ENCODE assay signal across 1 cellular context in genomic region chr18:11883153-11883552, GRCh38.
TF ChIP-seq lines count a peak whose summit lies in the region.

No MANE protein-coding gene starts in this region.

TF ChIP-seq in GM12878, 131 proteins besides CTCF, POLR2A, EP300 and RAD21 (continued from another document):
- peak; percentile 73; the same call in 1 of the 2 replicates for TF ChIP-seq ZBTB40 (IDR thresholded peaks at IDR 0.05; ENCODE audit: borderline replicate concordance)
- TF ChIP-seq HCFC1 (IDR thresholded peaks at IDR 0.05; ENCODE audit: low read length), result no peak
- 0 out of 2 replicates have a peak, but pooled peaks have one; percentile 33 for TF ChIP-seq CREB1 (IDR thresholded peaks at IDR 0.05; ENCODE audit: low read depth)
- TF ChIP-seq KLF5 (IDR thresholded peaks at IDR 0.05; ENCODE audit: partially characterized antibody), result no peak
- 0 out of 2 replicates have a peak, but pooled peaks have one; percentile 31 for TF ChIP-seq CHD2 (IDR thresholded peaks at IDR 0.05; ENCODE audit: borderline replicate concordance, low read depth, low read length)
- peak in 1 of 2 experiments; percentile 57; a peak in 1 of 4 replicates for TF ChIP-seq ETV6 (conservative IDR thresholded peaks at IDR 0.05 in 1 of 2, IDR thresholded peaks at IDR 0.05 in 1 of 2; ENCODE audit: borderline replicate concordance in 1 of 2, low read depth in 1 of 2)
- TF ChIP-seq GATAD2B (conservative IDR thresholded peaks at IDR 0.05; ENCODE audit: low read depth), result no peak
- 0 out of 2 replicates have a peak, but pooled peaks have one; percentile 60 for TF ChIP-seq ZNF384 (IDR thresholded peaks at IDR 0.05; ENCODE audit: borderline replicate concordance, low read depth, low read length)
- TF ChIP-seq SPI1 (IDR thresholded peaks at IDR 0.05; ENCODE audit: borderline replicate concordance, insufficient read depth, low read depth, low read length), result peak; percentile 85
- TF ChIP-seq JUND (IDR thresholded peaks at IDR 0.05; ENCODE audit: low read depth, low read length), result peak; percentile 40; the same call in 1 of the 2 replicates
- 0 out of 2 replicates have a peak, but pooled peaks have one; percentile 38 for TF ChIP-seq ATF2 (IDR thresholded peaks at IDR 0.05; ENCODE audit: low read length)
- TF ChIP-seq BCLAF1 (IDR thresholded peaks at IDR 0.05), result no peak
- TF ChIP-seq KDM1A (IDR thresholded peaks at IDR 0.05; ENCODE audit: borderline replicate concordance), result no peak
- no peak for TF ChIP-seq BACH1 (IDR thresholded peaks at IDR 0.05; ENCODE audit: borderline replicate concordance)
- peak; percentile 33; the same call in 1 of the 2 replicates for TF ChIP-seq GABPA (IDR thresholded peaks at IDR 0.05; ENCODE audit: low read depth)
- TF ChIP-seq NFYA (IDR thresholded peaks at IDR 0.05; ENCODE audit: borderline replicate concordance, low read depth, low read length), result no peak
- no peak for TF ChIP-seq POLR2AphosphoS5 (IDR thresholded peaks at IDR 0.05; ENCODE audit: low read length)
- 0 out of 2 replicates have a peak, but pooled peaks have one; percentile 14 for TF ChIP-seq RUNX3 (IDR thresholded peaks at IDR 0.05; ENCODE audit: low read length)
- TF ChIP-seq SMAD5 (IDR thresholded peaks at IDR 0.05; ENCODE audit: low read depth), result no peak
- TF ChIP-seq TBL1XR1 (IDR thresholded peaks at IDR 0.05; ENCODE audit: low read depth, low read length), result no peak
- TF ChIP-seq PML (IDR thresholded peaks at IDR 0.05; ENCODE audit: low read length), result no peak
- TF ChIP-seq MTA2 (IDR thresholded peaks at IDR 0.05; ENCODE audit: low read depth), result peak; percentile 70
- TF ChIP-seq, protein P1, sequence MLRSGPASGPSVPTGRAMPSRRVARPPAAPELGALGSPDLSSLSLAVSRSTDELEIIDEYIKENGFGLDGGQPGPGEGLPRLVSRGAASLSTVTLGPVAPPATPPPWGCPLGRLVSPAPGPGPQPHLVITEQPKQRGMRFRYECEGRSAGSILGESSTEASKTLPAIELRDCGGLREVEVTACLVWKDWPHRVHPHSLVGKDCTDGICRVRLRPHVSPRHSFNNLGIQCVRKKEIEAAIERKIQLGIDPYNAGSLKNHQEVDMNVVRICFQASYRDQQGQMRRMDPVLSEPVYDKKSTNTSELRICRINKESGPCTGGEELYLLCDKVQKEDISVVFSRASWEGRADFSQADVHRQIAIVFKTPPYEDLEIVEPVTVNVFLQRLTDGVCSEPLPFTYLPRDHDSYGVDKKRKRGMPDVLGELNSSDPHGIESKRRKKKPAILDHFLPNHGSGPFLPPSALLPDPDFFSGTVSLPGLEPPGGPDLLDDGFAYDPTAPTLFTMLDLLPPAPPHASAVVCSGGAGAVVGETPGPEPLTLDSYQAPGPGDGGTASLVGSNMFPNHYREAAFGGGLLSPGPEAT (IDR thresholded peaks at IDR 0.05; ENCODE audit: low read depth), result peak; percentile 37; the same call in 1 of the 2 replicates
- no peak for TF ChIP-seq BCL3 (IDR thresholded peaks at IDR 0.05; ENCODE audit: borderline replicate concordance, insufficient read depth, low read depth, low read length, poor library complexity, severe bottlenecking)
- TF ChIP-seq JUNB (IDR thresholded peaks at IDR 0.05), result peak; percentile 77
- no peak for TF ChIP-seq ZNF207 (IDR thresholded peaks at IDR 0.05; ENCODE audit: borderline replicate concordance)
- 0 out of 2 replicates have a peak, but pooled peaks have one; percentile 25 for TF ChIP-seq IKZF1 (conservative IDR thresholded peaks at IDR 0.05)
- TF ChIP-seq IRF5 (IDR thresholded peaks at IDR 0.05; ENCODE audit: borderline replicate concordance), result no peak
- TF ChIP-seq, protein P2, sequence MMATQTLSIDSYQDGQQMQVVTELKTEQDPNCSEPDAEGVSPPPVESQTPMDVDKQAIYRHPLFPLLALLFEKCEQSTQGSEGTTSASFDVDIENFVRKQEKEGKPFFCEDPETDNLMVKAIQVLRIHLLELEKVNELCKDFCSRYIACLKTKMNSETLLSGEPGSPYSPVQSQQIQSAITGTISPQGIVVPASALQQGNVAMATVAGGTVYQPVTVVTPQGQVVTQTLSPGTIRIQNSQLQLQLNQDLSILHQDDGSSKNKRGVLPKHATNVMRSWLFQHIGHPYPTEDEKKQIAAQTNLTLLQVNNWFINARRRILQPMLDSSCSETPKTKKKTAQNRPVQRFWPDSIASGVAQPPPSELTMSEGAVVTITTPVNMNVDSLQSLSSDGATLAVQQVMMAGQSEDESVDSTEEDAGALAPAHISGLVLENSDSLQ (IDR thresholded peaks at IDR 0.05), result no peak
- peak; percentile 30; the same call in 1 of the 2 replicates for TF ChIP-seq BMI1 (IDR thresholded peaks at IDR 0.05; ENCODE audit: borderline replicate concordance)
- TF ChIP-seq TCF12 (IDR thresholded peaks at IDR 0.05; ENCODE audit: low read depth, low read length), result no peak
- peak; percentile 46 to 57; a peak in 2 of 4 replicates for TF ChIP-seq IKZF2 (IDR thresholded peaks at IDR 0.05)
- 0 out of 2 replicates have a peak, but pooled peaks have one; percentile 30 for TF ChIP-seq IRF4 (IDR thresholded peaks at IDR 0.05; ENCODE audit: low read depth, low read length)
- 0 out of 2 replicates have a peak, but pooled peaks have one; percentile 23 for TF ChIP-seq BCL11A (IDR thresholded peaks at IDR 0.05; ENCODE audit: low read depth, low read length)
- TF ChIP-seq ATF7 (IDR thresholded peaks at IDR 0.05; ENCODE audit: low read depth), result peak; percentile 56
- no peak for TF ChIP-seq MEF2B (IDR thresholded peaks at IDR 0.05; ENCODE audit: partially characterized antibody, poor library complexity, severe bottlenecking)
